29 cellular contexts compared by ENCODE assay signal in the genomic region with DNA sequence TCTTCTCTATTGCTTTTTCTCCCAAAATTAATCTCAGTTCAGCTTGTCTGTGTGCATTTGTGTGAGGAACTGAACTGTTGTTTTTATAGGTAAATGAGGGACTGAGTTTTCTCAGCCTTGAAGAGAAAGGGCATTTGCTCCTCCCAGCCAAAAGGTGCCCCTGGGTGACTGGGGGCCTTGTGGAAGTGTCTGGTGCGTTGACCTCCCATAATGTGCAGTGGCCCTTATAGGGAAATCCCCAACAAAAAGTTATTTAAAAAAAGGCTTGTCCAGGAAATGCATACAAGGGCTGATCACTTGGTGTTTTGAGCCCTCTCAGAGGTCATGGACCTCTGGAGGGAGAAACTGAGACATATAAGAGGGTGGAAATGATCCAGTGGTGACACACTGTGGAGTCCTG.
DNase-seq lines count a peak whose midpoint lies in the region; ATAC-seq and TF ChIP-seq lines count a peak whose summit lies in the region.
"Had no signal": no experiment of that assay in that cellular context is flagged by ENCODE, and none has a peak within 500 bp of the region (broad histone marks: within the 10 kb centered on the region; RNA-seq: fewer than 3 reads in every experiment).

No MANE protein-coding gene starts in this region.

- H3K27ac Mint-ChIP-seq in nephron progenitor cell (peak overlapping the region; percentile 49), neural crest cell (ENCODE audit: unreplicated experiment) (peak overlapping the region; percentile 35)
- H3K27ac Mint-ChIP-seq in stimulated activated naive B cell treated with anti-CD40 and anti-IgM and Interleukin-4, amounts not matched to agents 10 μg/mL and 1 μg/mL and 100 μg/mL, for 72 hours, result no peak overlapping the region
- H3K27ac Mint-ChIP-seq: B cell; CD14-positive monocyte; CD4-positive, alpha-beta memory T cell; CD4-positive, alpha-beta T cell; CD4-positive, CD25-positive, alpha-beta regulatory T cell; CD8-positive, alpha-beta memory T cell; CD8-positive, alpha-beta T cell had no signal

- H3K9me3 Mint-ChIP-seq in nephron progenitor cell, result peaks cover 41% of the 10 kb centered on the region
- H3K9me3 Mint-ChIP-seq in neural crest cell, result peaks cover 8% of the 10 kb centered on the region
- H3K9me3 Mint-ChIP-seq in stimulated activated naive B cell treated with anti-CD40 and anti-IgM and Interleukin-4, amounts not matched to agents 10 μg/mL and 1 μg/mL and 100 μg/mL, for 72 hours, result peaks cover 3 to 4% of the 10 kb centered on the region in 2 donors

- H3K4me1 Mint-ChIP-seq in nephron progenitor cell (peaks cover 9% of the 10 kb centered on the region), neural crest cell (peaks cover 8% of the 10 kb centered on the region)
- peaks cover 0 to 9% of the 10 kb centered on the region in 2 donors for H3K4me1 Mint-ChIP-seq in stimulated activated naive B cell treated with anti-CD40 and anti-IgM and Interleukin-4, amounts not matched to agents 10 μg/mL and 1 μg/mL and 100 μg/mL, for 72 hours
- H3K4me1 Mint-ChIP-seq: B cell; CD14-positive monocyte; CD4-positive, alpha-beta memory T cell; CD8-positive, alpha-beta memory T cell had no signal

- H3K36me3 Mint-ChIP-seq in nephron progenitor cell (ENCODE audit: low read depth), result peaks cover 3% of the 10 kb centered on the region
- H3K36me3 Mint-ChIP-seq in neural crest cell (ENCODE audit: low read depth), result peaks cover 10% of the 10 kb centered on the region
- H3K36me3 Mint-ChIP-seq in stimulated activated naive B cell treated with anti-CD40 and anti-IgM and Interleukin-4, amounts not matched to agents 10 μg/mL and 1 μg/mL and 100 μg/mL, for 72 hours, result peaks cover 0 to 1% of the 10 kb centered on the region in 2 donors
- H3K36me3 Mint-ChIP-seq: CD14-positive monocyte; CD4-positive, CD25-positive, alpha-beta regulatory T cell; CD8-positive, alpha-beta memory T cell; CD8-positive, alpha-beta T cell had no signal

- TF ChIP-seq CTCF in nephron progenitor cell (IDR thresholded peaks at IDR 0.05) (no peak), neural crest cell (conservative IDR thresholded peaks at IDR 0.05) (no peak)

- H3K4me3 Mint-ChIP-seq in nephron progenitor cell, result no peak overlapping the region
- H3K4me3 Mint-ChIP-seq in neural crest cell, result no peak overlapping the region
- H3K4me3 Mint-ChIP-seq in stimulated activated naive B cell treated with anti-CD40 and anti-IgM and Interleukin-4, amounts not matched to agents 10 μg/mL and 1 μg/mL and 100 μg/mL, for 72 hours, result no peak overlapping the region
- H3K4me3 Mint-ChIP-seq: B cell; CD14-positive monocyte; CD4-positive, alpha-beta memory T cell; CD4-positive, alpha-beta T cell; CD4-positive, CD25-positive, alpha-beta regulatory T cell; CD8-positive, alpha-beta memory T cell; CD8-positive, alpha-beta T cell had no signal

- H3K27me3 Mint-ChIP-seq in nephron progenitor cell (ENCODE audit: low read depth, poor library complexity) (peaks cover 5% of the 10 kb centered on the region), neural crest cell (ENCODE audit: low read depth) (no peaks in the 10 kb centered on the region)
- no peaks in the 10 kb centered on the region for H3K27me3 Mint-ChIP-seq in stimulated activated naive B cell treated with anti-CD40 and anti-IgM and Interleukin-4, amounts not matched to agents 10 μg/mL and 1 μg/mL and 100 μg/mL, for 72 hours

- DNase-seq in nephron progenitor cell (no peak), neural crest cell (ENCODE audit: low read depth, low spot score) (no peak), A172 (ENCODE audit: low spot score) (no peak), NCI-H1436 (lab: John Stamatoyannopoulos, UW) (no peak), SK-N-DZ (ENCODE audit: low spot score) (no peak)
- DNase-seq in stimulated activated naive B cell treated with anti-CD40 and anti-IgM and Interleukin-4, amounts not matched to agents 10 μg/mL and 1 μg/mL and 100 μg/mL, for 72 hours, result no peak
- DNase-seq: 8988T; ACHN; AML-193; BE2C; C1 segment of cervical spinal cord; Caco-2; Calu3; CD4-positive, alpha-beta memory T cell; CD4-positive, alpha-beta T cell; CD4-positive, CD25-positive, alpha-beta regulatory T cell; CD8-positive, alpha-beta memory T cell; CD8-positive, alpha-beta T cell; COR-L47; DMS 273 treated with DMSO at 0.1 percent for 48 hours; DMS153; DMS53; DMS79; DMS79 treated with DMSO at 0.1 percent for 48 hours; DND-41; EL had no signal

- ATAC-seq in stimulated activated naive B cell treated with anti-CD40 and anti-IgM and Interleukin-4, amounts not matched to agents 10 μg/mL and 1 μg/mL and 100 μg/mL, for 72 hours (replicated peaks), result peak; percentile 61 to 85
- ATAC-seq: A549; CD8-positive, alpha-beta T cell had no signal
